In the genomic region with DNA sequence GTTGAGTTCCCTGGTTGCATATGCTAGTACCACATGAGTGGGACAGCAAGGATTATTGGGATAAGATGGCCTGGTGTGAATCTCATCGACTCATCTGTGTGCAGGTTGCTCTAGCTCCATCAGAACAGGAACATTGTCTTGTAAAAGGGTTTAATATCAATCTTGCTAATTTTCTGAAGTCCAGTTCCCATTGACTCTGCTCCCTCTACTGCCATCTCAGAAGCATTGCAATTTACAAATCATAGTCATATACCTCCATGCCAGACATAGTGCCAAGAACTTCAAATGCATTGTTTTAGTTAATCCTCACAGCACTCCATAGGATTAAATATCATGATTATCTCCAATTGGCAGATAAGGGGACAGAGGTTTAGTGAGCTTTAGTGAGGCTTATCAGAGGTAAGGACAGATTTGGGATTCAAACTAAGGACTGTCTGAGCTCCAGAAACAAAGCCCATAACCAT, we compare ENCODE assay signal across 8 cellular contexts. TPM values are rescaled to one million over a fixed set of nuclear protein-coding genes. Genes with fewer than 3 reads are reported as not detected.
DNase-seq lines count a peak whose midpoint lies in the region; ATAC-seq and TF ChIP-seq lines count a peak whose summit lies in the region.

No MANE protein-coding gene starts in this region.

- no peaks in the 10 kb centered on the region for H4K20me1 ChIP-seq in OCI-LY1 (ENCODE audit: insufficient read depth, low read length)

- peaks cover 2% of the 10 kb centered on the region for H3K36me3 Mint-ChIP-seq in chondrocyte (ENCODE audit: low read depth)
- peaks cover 0 to 3% (median 0%) of the 10 kb centered on the region in 5 donors for H3K36me3 Mint-ChIP-seq in naive thymus-derived CD4-positive, alpha-beta T cell
- no peaks in the 10 kb centered on the region for H3K36me3 Mint-ChIP-seq in activated T-helper 2 cell treated with anti-CD3 and anti-CD28 coated beads, Interferon-gamma antibody, Interleukin-2, Interleukin-4, amounts not matched to agents 10 μg/mL and 5 μg/mL and 100 μg/mL, durations not matched to agents 14 hours and 24 hours and 36 hours (ENCODE audit: low read depth)

- no peak overlapping the region for H2AFZ ChIP-seq in OCI-LY1 (ENCODE audit: low read length)

- peak; percentile 76 for TF ChIP-seq CTCF in AG09309 (IDR thresholded peaks at IDR 0.05; ENCODE audit: control insufficient read depth, insufficient read depth, low read depth, low read length, missing control alignments)
- TF ChIP-seq CTCF in GM12875 (IDR thresholded peaks at IDR 0.05; ENCODE audit: borderline replicate concordance, insufficient read depth, low read depth, low read length): peak; percentile 66
- TF ChIP-seq CTCF in OCI-LY1 (IDR thresholded peaks at IDR 0.05; ENCODE audit: low read length): peak; percentile 59
- peak; percentile 83 for TF ChIP-seq CTCF in chondrocyte (IDR thresholded peaks at IDR 0.05)

- no peaks in the 10 kb centered on the region for H3K9me3 Mint-ChIP-seq in chondrocyte (ENCODE audit: low read depth)
- no peaks in the 10 kb centered on the region for H3K9me3 Mint-ChIP-seq in naive thymus-derived CD4-positive, alpha-beta T cell
- no peaks in the 10 kb centered on the region for H3K9me3 Mint-ChIP-seq in activated T-helper 2 cell treated with anti-CD3 and anti-CD28 coated beads, Interferon-gamma antibody, Interleukin-2, Interleukin-4, amounts not matched to agents 10 μg/mL and 5 μg/mL and 100 μg/mL, durations not matched to agents 14 hours and 24 hours and 36 hours

- peaks cover 3% of the 10 kb centered on the region for H3K4me1 ChIP-seq in OCI-LY1 (ENCODE audit: insufficient read depth, low read length, severe bottlenecking)
- peaks cover 12 to 35% of the 10 kb centered on the region in 2 donors for H3K4me1 ChIP-seq in naive thymus-derived CD4-positive, alpha-beta T cell (ENCODE audit: control insufficient read depth in 2 of 2, insufficient read depth in 2 of 2, low read length in 2 of 2)

- no peak overlapping the region for H3K4me2 ChIP-seq in OCI-LY1 (ENCODE audit: low read length)

- no peak overlapping the region for H3K27ac ChIP-seq in OCI-LY1 (ENCODE audit: low read depth, low read length, poor library complexity, severe bottlenecking)
- no peak overlapping the region for H3K27ac ChIP-seq in naive thymus-derived CD4-positive, alpha-beta T cell (ENCODE audit: low read depth, low read length)

- no peaks in the 10 kb centered on the region for H3K9me2 ChIP-seq in OCI-LY1 (ENCODE audit: low read depth, low read length)

- no peaks in the 10 kb centered on the region for H3K27me3 ChIP-seq in OCI-LY1 (ENCODE audit: insufficient read depth, low read length)
- H3K27me3 ChIP-seq in naive thymus-derived CD4-positive, alpha-beta T cell (ENCODE audit: control insufficient read depth in 2 of 2, insufficient read depth in 2 of 2, low read length in 2 of 2): no peaks in the 10 kb centered on the region

- intact Hi-C loops in naive thymus-derived CD4-positive, alpha-beta T cell (cut with micrococcal nuclease): loop anchor here (1.0 to 10.0 kb wide), 3 partner anchors 103 to 1371 kb away; a partner anchor contains a TSS
- intact Hi-C loops in activated T-helper 2 cell treated with anti-CD3 and anti-CD28 coated beads, Interferon-gamma antibody, Interleukin-2, Interleukin-4, amounts not matched to agents 10 μg/mL and 5 μg/mL and 100 μg/mL, durations not matched to agents 14 hours and 24 hours and 36 hours (cut with micrococcal nuclease): loop anchor here (1.0 kb wide), 1 partner anchor 103 kb away; no protein-coding TSS in a partner anchor

- DNase-seq in AG09309 (ENCODE audit: low read depth) (peak; percentile 48), chondrocyte (ENCODE audit: low spot score) (no peak), cerebellar nuclear complex (lab: John Stamatoyannopoulos, UW) (no peak)
- peak in 6 of 9 donors; percentile 26 to 61 (median 51) for DNase-seq in naive thymus-derived CD4-positive, alpha-beta T cell
- DNase-seq in activated T-helper 2 cell treated with anti-CD3 and anti-CD28 coated beads, Interferon-gamma antibody, Interleukin-2, Interleukin-4, amounts not matched to agents 10 μg/mL and 5 μg/mL and 100 μg/mL, durations not matched to agents 14 hours and 24 hours and 36 hours (ENCODE audit: low spot score): no peak

- H3K27ac Mint-ChIP-seq in chondrocyte (ENCODE audit: unreplicated experiment): peak overlapping the region; percentile 23
- peak overlapping the region in 4 of 9 donors; percentile 0 to 24 (median 12) for H3K27ac Mint-ChIP-seq in naive thymus-derived CD4-positive, alpha-beta T cell
- no peak overlapping the region for H3K27ac Mint-ChIP-seq in activated T-helper 2 cell treated with anti-CD3 and anti-CD28 coated beads, Interferon-gamma antibody, Interleukin-2, Interleukin-4, amounts not matched to agents 10 μg/mL and 5 μg/mL and 100 μg/mL, durations not matched to agents 14 hours and 24 hours and 36 hours

- H3K9me3 ChIP-seq in OCI-LY1 (ENCODE audit: low read length): no peaks in the 10 kb centered on the region
- no peaks in the 10 kb centered on the region for H3K9me3 ChIP-seq in naive thymus-derived CD4-positive, alpha-beta T cell (ENCODE audit: control insufficient read depth in 2 of 3, low read length in 3 of 3)

- no peaks in the 10 kb centered on the region for H3K79me2 ChIP-seq in OCI-LY1 (ENCODE audit: insufficient read depth, low read length)

- no peaks in the 10 kb centered on the region for H3K27me3 Mint-ChIP-seq in chondrocyte (ENCODE audit: low read depth)
- H3K27me3 Mint-ChIP-seq in naive thymus-derived CD4-positive, alpha-beta T cell: peaks cover 0 to 5% (median 0%) of the 10 kb centered on the region in 5 donors
- peaks cover 2% of the 10 kb centered on the region for H3K27me3 Mint-ChIP-seq in activated T-helper 2 cell treated with anti-CD3 and anti-CD28 coated beads, Interferon-gamma antibody, Interleukin-2, Interleukin-4, amounts not matched to agents 10 μg/mL and 5 μg/mL and 100 μg/mL, durations not matched to agents 14 hours and 24 hours and 36 hours (ENCODE audit: low read depth)

- H3K9ac ChIP-seq in OCI-LY1 (ENCODE audit: low read length): no peak overlapping the region

- peak; percentile 57 for ATAC-seq in HG03175 (IDR thresholded peaks at IDR 0.05; ENCODE audit: unreplicated experiment)
- ATAC-seq in naive thymus-derived CD4-positive, alpha-beta T cell: peak; percentile 23

- peaks cover 40% of the 10 kb centered on the region for H3K4me1 Mint-ChIP-seq in chondrocyte (ENCODE audit: low read depth)
- H3K4me1 Mint-ChIP-seq in naive thymus-derived CD4-positive, alpha-beta T cell: peaks cover 5 to 54% (median 18%) of the 10 kb centered on the region in 7 donors
- H3K4me1 Mint-ChIP-seq in activated T-helper 2 cell treated with anti-CD3 and anti-CD28 coated beads, Interferon-gamma antibody, Interleukin-2, Interleukin-4, amounts not matched to agents 10 μg/mL and 5 μg/mL and 100 μg/mL, durations not matched to agents 14 hours and 24 hours and 36 hours (ENCODE audit: low read depth): peaks cover 49% of the 10 kb centered on the region

- CTCF ChIA-PET in naive thymus-derived CD4-positive, alpha-beta T cell (lab: Charles Lee): interaction anchor here (0.6 to 14.2 kb wide), 30 partner anchors 10 to 1808 kb away, joined by 3 to 488 read pairs (median 4); no protein-coding TSS in a partner anchor

- no peaks in the 10 kb centered on the region for H3K36me3 ChIP-seq in OCI-LY1 (ENCODE audit: insufficient read depth, low read length)
- no peaks in the 10 kb centered on the region for H3K36me3 ChIP-seq in naive thymus-derived CD4-positive, alpha-beta T cell (ENCODE audit: control insufficient read depth in 2 of 3, insufficient read depth in 3 of 3, low read length in 3 of 3)

- no peak overlapping the region for H3K4me3 Mint-ChIP-seq in chondrocyte (ENCODE audit: unreplicated experiment)
- H3K4me3 Mint-ChIP-seq in naive thymus-derived CD4-positive, alpha-beta T cell: peak overlapping the region in 1 of 10 donors; percentile 10
- no peak overlapping the region for H3K4me3 Mint-ChIP-seq in activated T-helper 2 cell treated with anti-CD3 and anti-CD28 coated beads, Interferon-gamma antibody, Interleukin-2, Interleukin-4, amounts not matched to agents 10 μg/mL and 5 μg/mL and 100 μg/mL, durations not matched to agents 14 hours and 24 hours and 36 hours (ENCODE audit: low read depth)

- POLR2A ChIA-PET in naive thymus-derived CD4-positive, alpha-beta T cell (lab: Charles Lee): interaction anchor here (0.6 to 2.5 kb wide), 10 partner anchors 25 to 275 kb away, joined by 3 to 52 read pairs (median 4); a partner anchor contains a TSS

- H3K4me3 ChIP-seq in AG09309 (ENCODE audit: control insufficient read depth, low read depth, low read length) (no peak overlapping the region), GM12875 (ENCODE audit: low read depth, low read length) (no peak overlapping the region), OCI-LY1 (ENCODE audit: low read depth, low read length, poor library complexity, severe bottlenecking) (no peak overlapping the region)
- no peak overlapping the region for H3K4me3 ChIP-seq in naive thymus-derived CD4-positive, alpha-beta T cell (ENCODE audit: low read length)

- H3F3A ChIP-seq in OCI-LY1 (ENCODE audit: insufficient read depth, low read length): no peaks in the 10 kb centered on the region

RNA-seq across cellular contexts. Expression of a gene that starts 4.8 kb away (rescaled TPM):
- 1.3 to 12.4 TPM (median 11.5 TPM) in 3 replicates for total RNA-seq in chondrocyte
- total RNA-seq in naive thymus-derived CD4-positive, alpha-beta T cell: 100 to 1,000 TPM; 106 to 132 (median 122) TPM
- 10 to 100 TPM; 52.4 to 78.2 TPM for polyA plus RNA-seq in naive thymus-derived CD4-positive, alpha-beta T cell
- 92.2 and 96.9 TPM in 2 replicates for total RNA-seq in activated T-helper 2 cell treated with anti-CD3 and anti-CD28 coated beads, Interferon-gamma antibody, Interleukin-2, Interleukin-4, amounts not matched to agents 10 μg/mL and 5 μg/mL and 100 μg/mL, durations not matched to agents 14 hours and 24 hours and 36 hours

Comparison
In these comparisons a context has a peak if more than half of its experiments do, and no peak if none do; other contexts are left out.
1. DNase-seq: peak in AG09309 (single experiment) and naive thymus-derived CD4-positive, alpha-beta T cell (6 of 9); none in chondrocyte (single experiment), cerebellar nuclear complex (0 of 2) and activated T-helper 2 cell treated with anti-CD3 and anti-CD28 coated beads, Interferon-gamma antibody, Interleukin-2, Interleukin-4, amounts not matched to agents 10 μg/mL and 5 μg/mL and 100 μg/mL, durations not matched to agents 14 hours and 24 hours and 36 hours (single experiment).
2. Peak in every context shown above with its lines, with median percentiles within 50 percentile points of each other: CTCF ChIP-seq.